25 cellular contexts compared by ENCODE assay signal in genomic region chrX:45198706-45199105, GRCh38. TPM values are rescaled to one million over a fixed set of nuclear protein-coding genes. Genes with fewer than 3 reads are reported as not detected.
DNase-seq lines count a peak whose midpoint lies in the region; ATAC-seq, FAIRE-seq and TF ChIP-seq lines count a peak whose summit lies in the region.
"Had no signal": no experiment of that assay in that cellular context is flagged by ENCODE, and none has a peak within 500 bp of the region (broad histone marks: within the 10 kb centered on the region; RNA-seq: fewer than 3 reads in every experiment).

No MANE protein-coding gene starts in this region.

- peak overlapping the region; percentile 43 for H3K4me2 ChIP-seq in endothelial cell of umbilical vein (ENCODE audit: insufficient read depth, low read length)

- H4K20me1 ChIP-seq in endothelial cell of umbilical vein (replicated peaks; ENCODE audit: control insufficient read depth, extremely low read depth, insufficient read depth, low read length), result no peaks in the 10 kb centered on the region

- POLR2A ChIA-PET in endothelial cell of umbilical vein (lab: Charles Lee), result interaction anchor here (0.9 kb wide), 1 partner anchor 307 kb away, joined by 3 read pairs; no protein-coding TSS in a partner anchor

- CTCF ChIA-PET in endothelial cell of umbilical vein (lab: Charles Lee), result interaction anchor here (1.0 to 2.1 kb wide), 2 partner anchors 11 to 307 kb away, joined by 3 to 10 read pairs; no protein-coding TSS in a partner anchor

- DNase-seq in heart right ventricle, result no peak
- DNase-seq in Right ventricle myocardium superior, result no peak
- peak; percentile 61 for DNase-seq in endothelial cell of umbilical vein (ENCODE audit: low read depth, low spot score)
- no peak for DNase-seq in gastrocnemius medialis
- DNase-seq in GM19240 (ENCODE audit: insufficient read length, low spot score), result no peak
- no peak for DNase-seq in head of caudate nucleus
- DNase-seq: CD8-positive, alpha-beta memory T cell; EL; GF-D8; H7; Karpas-422; MV-4-11; NCI-H1105 treated with DMSO at 0.1 percent for 48 hours; NCI-H2081; NCI-H2171; NCI-H345; NCI-H524 treated with DMSO at 0.1 percent for 48 hours; NCI-H82; Peyer's patch; SJCRH30 had no signal

- peaks cover 3% of the 10 kb centered on the region for H3K79me2 ChIP-seq in endothelial cell of umbilical vein (ENCODE audit: control insufficient read depth, insufficient read depth, low read length)

- 66 to 73% methylated on average over 4 of the region's 4 CpGs for WGBS in heart right ventricle, 2 donors

- H3K9me3 ChIP-seq in heart right ventricle (no peaks in the 10 kb centered on the region), endothelial cell of umbilical vein (replicated peaks; ENCODE audit: control insufficient read depth, insufficient read depth, low read length) (no peaks in the 10 kb centered on the region), gastrocnemius medialis (no peaks in the 10 kb centered on the region)
- H3K9me3 ChIP-seq: Peyer's patch, SJCRH30 had no signal

- TF ChIP-seq CTCF in heart right ventricle (IDR thresholded peaks at IDR 0.05), result no peak
- TF ChIP-seq CTCF in endothelial cell of umbilical vein (IDR thresholded peaks at IDR 0.05; ENCODE audit: extremely low read depth in 1 of 2, insufficient read depth in 1 of 2, low read depth in 1 of 2, low read length in 2 of 2), result no peak
- TF ChIP-seq CTCF in gastrocnemius medialis (IDR thresholded peaks at IDR 0.05 in 4 of 5, conservative IDR thresholded peaks at IDR 0.05 in 1 of 5), result no peak

- H3K4me3 ChIP-seq in heart right ventricle (peak overlapping the region in 9 of 10 donors; percentile 26 to 54 (median 46)), endothelial cell of umbilical vein (replicated peaks in 1 of 3; ENCODE audit: insufficient read depth in 1 of 3, low read depth in 1 of 3, low read length in 3 of 3) (peak overlapping the region in 2 of 3 experiments; percentile 38 to 80), gastrocnemius medialis (peak overlapping the region in 2 of 4 donors; percentile 27 to 45)
- H3K4me3 ChIP-seq: Peyer's patch, SJCRH30 had no signal

- intact Hi-C loops in heart right ventricle (cut with DNase I) (no loop called here), Right ventricle myocardium superior (cut with DNase I) (no loop called here), endothelial cell of umbilical vein (cut with micrococcal nuclease) (loop anchor here (1.0 to 10.0 kb wide), 9 partner anchors 11 to 1128 kb away; partner anchors contain the start of gene FUNDC1), gastrocnemius medialis (cut with DNase I; ENCODE audit: low total_unique reads) (no loop called here), head of caudate nucleus (cut with DNase I) (no loop called here)

- H2AFZ ChIP-seq in endothelial cell of umbilical vein (ENCODE audit: low read depth, low read length), result no peak overlapping the region

- H3K36me3 ChIP-seq in heart right ventricle, result no peaks in the 10 kb centered on the region
- no peaks in the 10 kb centered on the region for H3K36me3 ChIP-seq in endothelial cell of umbilical vein (ENCODE audit: control insufficient read depth in 2 of 2, extremely low read depth in 1 of 2, insufficient read depth in 2 of 2, low read length in 2 of 2)
- H3K36me3 ChIP-seq in gastrocnemius medialis, result no peaks in the 10 kb centered on the region
- H3K36me3 ChIP-seq: Peyer's patch, SJCRH30 had no signal

- H3K4me1 ChIP-seq in heart right ventricle, result peaks cover 0 to 21% (median 3%) of the 10 kb centered on the region in 9 donors
- peaks cover 53% of the 10 kb centered on the region for H3K4me1 ChIP-seq in endothelial cell of umbilical vein (ENCODE audit: control insufficient read depth, extremely low read depth, insufficient read depth, low read length)
- no peaks in the 10 kb centered on the region for H3K4me1 ChIP-seq in gastrocnemius medialis
- H3K4me1 ChIP-seq: Peyer's patch, SJCRH30 had no signal

- H3K27me3 ChIP-seq in heart right ventricle (peaks cover 0 to 85% (median 0%) of the 10 kb centered on the region in 7 donors), endothelial cell of umbilical vein (ENCODE audit: control insufficient read depth in 2 of 2, insufficient read depth in 2 of 2, low read length in 2 of 2) (no peaks in the 10 kb centered on the region), gastrocnemius medialis (peaks cover 0 to 4% (median 0%) of the 10 kb centered on the region in 3 donors)
- H3K27me3 ChIP-seq: Peyer's patch, SJCRH30 had no signal

- in situ Hi-C loops in gastrocnemius medialis (cut with MboI; ENCODE audit: low sequenced_read_pairs in 4 of 4), result loop anchor here in 2 of 4 donors (25.0 kb wide), 1 partner anchor 1236 kb away; the partner anchor contains the start of gene NDP (in 2 of the 2)

- H3K27ac ChIP-seq in heart right ventricle (peak overlapping the region in 9 of 10 donors; percentile 63 to 83 (median 73)), endothelial cell of umbilical vein (ENCODE audit: insufficient read depth, low read depth, low read length) (peak overlapping the region; percentile 91), gastrocnemius medialis (peak overlapping the region in 3 of 4 donors; percentile 52 to 62 (median 60))
- H3K27ac ChIP-seq: C4-2B, Peyer's patch, SJCRH30 had no signal

- FAIRE-seq in endothelial cell of umbilical vein (lab: Jason Lieb, UNC), result peak; percentile 70
- FAIRE-seq: GM19239 had no signal

- ATAC-seq in heart right ventricle, result peak in 5 of 8 donors; percentile 23 to 60 (median 51)
- ATAC-seq in Right ventricle myocardium superior (ENCODE audit: poor library complexity), result no peak
- no peak for ATAC-seq in gastrocnemius medialis
- ATAC-seq in GM21786 (IDR thresholded peaks at IDR 0.05; ENCODE audit: unreplicated experiment), result no peak

- no peaks in the 10 kb centered on the region for H3K9me1 ChIP-seq in endothelial cell of umbilical vein (replicated peaks; ENCODE audit: control insufficient read depth, extremely low read depth, insufficient read depth, low read length)

- dilution Hi-C loops in endothelial cell of umbilical vein (cut with MboI; ENCODE audit: extremely low pct_ligation_motif_present, low sequenced_read_pairs), result no loop called here

- TF ChIP-seq POLR2A in endothelial cell of umbilical vein (IDR thresholded peaks at IDR 0.05; ENCODE audit: low read depth, low read length), result no peak
- no peak for TF ChIP-seq POLR2A in gastrocnemius medialis (IDR thresholded peaks at IDR 0.05)

- H3K9ac ChIP-seq in endothelial cell of umbilical vein (replicated peaks; ENCODE audit: extremely low read depth, insufficient read depth, low read length), result peak overlapping the region; percentile 80

- BruUV-seq in endothelial cell of umbilical vein (replicated peaks; lab: Mats Ljungman, UMichigan), result TSS peak; percentile 70

TF ChIP-seq in endothelial cell of umbilical vein, 7 proteins besides CTCF, POLR2A, EP300 and RAD21:
- TF ChIP-seq MYC (IDR thresholded peaks at IDR 0.05; ENCODE audit: low read depth, low read length) (no peak), EZH2 (IDR thresholded peaks at IDR 0.05; ENCODE audit: borderline replicate concordance, low read depth, low read length, severe bottlenecking) (no peak), JUN (IDR thresholded peaks at IDR 0.05; ENCODE audit: borderline replicate concordance, insufficient read depth, insufficient read length, low read depth) (no peak), GATA2 (IDR thresholded peaks at IDR 0.05; ENCODE audit: insufficient read depth, insufficient read length, low read depth, low read length) (peak; percentile 33)

RNA-seq across cellular contexts. Expression of gene DIPK2B, which starts 2.0 kb away (rescaled TPM):
- 10 to 100 TPM in 8 of 10 donors, 1 to 10 TPM in 2; 9.3 to 31.7 (median 16.1) TPM for total RNA-seq in heart right ventricle
- 10 to 100 TPM; 12.2 to 24.5 TPM for polyA plus RNA-seq in heart right ventricle
- 17.8 TPM for total RNA-seq in Right ventricle myocardium superior
- 74.8 and 106 TPM in 2 replicates for total RNA-seq in endothelial cell of umbilical vein
- polyA plus RNA-seq in endothelial cell of umbilical vein, result 42.5 and 46.0 TPM in 2 replicates
- 43.9 and 44.8 TPM in 2 replicates for polyA plus RNA-seq in endothelial cell of umbilical vein (2011; cell fraction: cytosol; rRNA removed)
- 46.7 and 49.3 TPM in 2 replicates for polyA plus RNA-seq in endothelial cell of umbilical vein (2011; cell fraction: nucleus; rRNA removed)
- 61.1 and 79.8 TPM in 2 replicates for polyA plus RNA-seq in endothelial cell of umbilical vein (2012)
- polyA minus RNA-seq in endothelial cell of umbilical vein, result 47.3 and 59.5 TPM in 2 replicates
- polyA minus RNA-seq in endothelial cell of umbilical vein (2011; cell fraction: cytosol; rRNA and poly(A)+ RNA removed), result not detected
- 32.9 and 33.3 TPM in 2 replicates for polyA minus RNA-seq in endothelial cell of umbilical vein (2011; cell fraction: nucleus; rRNA and poly(A)+ RNA removed)
- total RNA-seq in gastrocnemius medialis, result 10 to 100 TPM; 10.1 to 12.8 (median 10.9) TPM
- total RNA-seq: A172; CD8-positive, alpha-beta memory T cell; H7; M059J; SJCRH30 had no signal
- polyA plus RNA-seq: CD8-positive, alpha-beta memory T cell had no signal

Comparison
In these comparisons a context has a peak if more than half of its experiments do, and no peak if none do; other contexts are left out.
1. ATAC-seq: peak in heart right ventricle (5 of 8); none in Right ventricle myocardium superior (single experiment), gastrocnemius medialis (0 of 2) and GM21786 (single experiment).
2. Peak in every context shown above with its lines, with median percentiles within 50 percentile points of each other: H3K27ac ChIP-seq.